Comparison of ENCODE assay signal across 6 cellular contexts in the genomic region with DNA sequence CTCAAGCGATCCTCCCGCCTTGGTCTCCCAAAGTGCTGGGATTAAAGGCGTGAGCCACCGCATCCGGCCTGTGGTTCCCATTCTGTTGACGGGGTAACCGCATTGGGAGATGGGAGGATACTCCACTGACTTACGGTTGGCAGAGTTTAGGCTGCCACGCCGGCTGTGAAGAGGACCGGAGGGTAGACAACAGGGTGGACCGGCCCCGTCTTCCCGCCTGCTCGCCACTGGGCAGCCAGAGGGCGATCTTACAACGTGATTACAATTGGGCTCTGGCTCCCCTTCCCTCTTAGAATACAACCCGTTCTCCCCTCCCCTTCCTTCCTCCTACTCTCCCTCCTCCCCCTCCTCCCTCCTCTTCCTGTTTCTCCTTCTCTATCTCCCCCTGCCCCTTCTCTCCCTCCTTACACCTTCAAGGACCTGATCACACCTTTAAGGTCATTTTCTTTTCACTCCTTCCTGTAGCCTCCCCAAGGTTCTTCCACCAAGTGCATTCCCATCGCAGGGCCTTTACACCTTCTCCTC. TPM values are rescaled to one million over a fixed set of nuclear protein-coding genes. Genes with fewer than 3 reads are reported as not detected.
DNase-seq lines count a peak whose midpoint lies in the region; ATAC-seq, FAIRE-seq and TF ChIP-seq lines count a peak whose summit lies in the region.

No MANE protein-coding gene starts in this region.

- no peaks in the 10 kb centered on the region for H3K36me3 Mint-ChIP-seq in IgD-negative memory B cell
- peaks cover 18% of the 10 kb centered on the region for H3K36me3 Mint-ChIP-seq in activated CD4-positive, alpha-beta T cell treated with anti-CD3 and anti-CD28 coated beads, Interleukin-2, amount 10 ng/mL, durations not matched to agents 7 days and 5 days (ENCODE audit: low read depth)

- H3K27ac ChIP-seq in A549: peak overlapping the region in 1 of 2 experiments; percentile 66; a peak in 3 of 6 replicates

- peak; percentile 61 to 71 for TF ChIP-seq RAD21 in A549 (conservative IDR thresholded peaks at IDR 0.05 in 1 of 2, IDR thresholded peaks at IDR 0.05 in 1 of 2)

- peaks cover 7% of the 10 kb centered on the region for H3K27me3 Mint-ChIP-seq in IgD-negative memory B cell
- H3K27me3 Mint-ChIP-seq in activated CD4-positive, alpha-beta T cell treated with anti-CD3 and anti-CD28 coated beads, Interleukin-2, amount 10 ng/mL, durations not matched to agents 7 days and 5 days: peaks cover 7% of the 10 kb centered on the region

- POLR2A ChIA-PET in A549 (lab: Yijun Ruan, JAX): no interaction called here
- POLR2A ChIA-PET in activated CD4-positive, alpha-beta T cell treated with anti-CD3 and anti-CD28 coated beads, Interleukin-2, amount 10 ng/mL, durations not matched to agents 7 days and 5 days (lab: Charles Lee): no interaction called here

- CTCF ChIA-PET in A549 (lab: Yijun Ruan, JAX): interaction anchor here (0.7 to 2.3 kb wide), 11 partner anchors 9 to 102 kb away, joined by 3 to 10 read pairs (median 5); a partner anchor contains a TSS
- CTCF ChIA-PET in activated CD4-positive, alpha-beta T cell treated with anti-CD3 and anti-CD28 coated beads, Interleukin-2, amount 10 ng/mL, durations not matched to agents 7 days and 5 days (lab: Charles Lee): interaction anchor here (0.6 to 1.0 kb wide), 4 partner anchors 9 to 283 kb away, joined by 3 read pairs; no protein-coding TSS in a partner anchor

- peak; percentile 53 for TF ChIP-seq CTCF in A549 (IDR thresholded peaks at IDR 0.05)

- no peak for TF ChIP-seq POLR2A in A549 (IDR thresholded peaks at IDR 0.05; ENCODE audit: low read length)

- DNase-seq in A549 (ENCODE audit: low read depth in 1 of 2, low spot score in 1 of 2) (peak; percentile 48 to 66), Right ventricle myocardium inferior (ENCODE audit: missing footprints) (peak; percentile 91), ureter (ENCODE audit: low spot score) (no peak)
- DNase-seq in activated CD4-positive, alpha-beta T cell treated with anti-CD3 and anti-CD28 coated beads, Interleukin-2, amount 10 ng/mL, durations not matched to agents 7 days and 5 days: peak; percentile 26
- DNase-seq in stimulated activated CD8-positive, alpha-beta memory T cell treated with anti-CD3 and anti-CD28 coated beads, Interleukin-15, amount 100 ng/mL, for 1 hour (ENCODE audit: low read depth): peak; percentile 49

- no peak for FAIRE-seq in A549 (lab: Jason Lieb, UNC)

- intact Hi-C loops in Right ventricle myocardium inferior (cut with DNase I): loop anchor here (2.0 to 5.0 kb wide), 2 partner anchors 72 to 103 kb away; no protein-coding TSS in a partner anchor

- ATAC-seq in A549 (peak in 1 of 2 experiments; percentile 43; a peak in 2 of 6 replicates), Right ventricle myocardium inferior (peak; percentile 38)

- H3K9me3 ChIP-seq in A549: 0 out of 3 replicates have a peak, but pooled peaks cover under 1% of the 10 kb centered on the region

- no peaks in the 10 kb centered on the region for H3K9me3 Mint-ChIP-seq in IgD-negative memory B cell
- H3K9me3 Mint-ChIP-seq in activated CD4-positive, alpha-beta T cell treated with anti-CD3 and anti-CD28 coated beads, Interleukin-2, amount 10 ng/mL, durations not matched to agents 7 days and 5 days: no peaks in the 10 kb centered on the region

- H3K27ac Mint-ChIP-seq in IgD-negative memory B cell: peak overlapping the region in 2 of 3 donors; percentile 46 to 66
- peak overlapping the region; percentile 27 for H3K27ac Mint-ChIP-seq in activated CD4-positive, alpha-beta T cell treated with anti-CD3 and anti-CD28 coated beads, Interleukin-2, amount 10 ng/mL, durations not matched to agents 7 days and 5 days

- no peak overlapping the region for H3K4me3 ChIP-seq in A549

- peaks cover 4% of the 10 kb centered on the region; the same call in 1 of the 3 replicates for H3K4me1 ChIP-seq in A549

- no peak overlapping the region for H3K4me3 Mint-ChIP-seq in IgD-negative memory B cell
- peak overlapping the region; percentile 25 for H3K4me3 Mint-ChIP-seq in activated CD4-positive, alpha-beta T cell treated with anti-CD3 and anti-CD28 coated beads, Interleukin-2, amount 10 ng/mL, durations not matched to agents 7 days and 5 days

- WGBS in A549 (ENCODE audit: missing lambda C conversion rate): 24% methylated on average over 17 of the region's 19 CpGs

- H3K4me2 ChIP-seq in A549: peak overlapping the region; percentile 28; the same call in 1 of the 3 replicates

- H3K4me1 Mint-ChIP-seq in IgD-negative memory B cell: peaks cover 4 to 13% (median 11%) of the 10 kb centered on the region in 3 donors
- H3K4me1 Mint-ChIP-seq in activated CD4-positive, alpha-beta T cell treated with anti-CD3 and anti-CD28 coated beads, Interleukin-2, amount 10 ng/mL, durations not matched to agents 7 days and 5 days: peaks cover 32% of the 10 kb centered on the region

- TF ChIP-seq EP300 in A549 (IDR thresholded peaks at IDR 0.05): no peak

TF ChIP-seq in A549, 52 proteins besides CTCF, POLR2A, EP300 and RAD21 (continues in another document):
- TF ChIP-seq RNF2 (IDR thresholded peaks at IDR 0.05; ENCODE audit: borderline replicate concordance, low read depth) (no peak), CHD4 (IDR thresholded peaks at IDR 0.05; ENCODE audit: borderline replicate concordance) (peak; percentile 82), KDM5A (IDR thresholded peaks at IDR 0.05) (no peak), JUNB (IDR thresholded peaks at IDR 0.05) (no peak), SREBF2 (IDR thresholded peaks at IDR 0.05) (no peak), CEBPB (IDR thresholded peaks at IDR 0.05) (no peak), SMC3 (IDR thresholded peaks at IDR 0.05) (peak; percentile 53), ZC3H11A (IDR thresholded peaks at IDR 0.05) (no peak), ZSCAN20 (CRISPR knock-in tag; IDR thresholded peaks at IDR 0.05) (no peak)
- TF ChIP-seq, protein P1, sequence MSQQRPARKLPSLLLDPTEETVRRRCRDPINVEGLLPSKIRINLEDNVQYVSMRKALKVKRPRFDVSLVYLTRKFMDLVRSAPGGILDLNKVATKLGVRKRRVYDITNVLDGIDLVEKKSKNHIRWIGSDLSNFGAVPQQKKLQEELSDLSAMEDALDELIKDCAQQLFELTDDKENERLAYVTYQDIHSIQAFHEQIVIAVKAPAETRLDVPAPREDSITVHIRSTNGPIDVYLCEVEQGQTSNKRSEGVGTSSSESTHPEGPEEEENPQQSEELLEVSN (IDR thresholded peaks at IDR 0.05; ENCODE audit: borderline replicate concordance, low read depth): no peak

RNA-seq across cellular contexts. Expression of a gene that starts 1.0 kb away (rescaled TPM):
- polyA plus RNA-seq in A549 (2011; rRNA removed): not detected in 2 replicates
- not detected in 2 replicates for polyA plus RNA-seq in A549 (2012; cell fraction: cytosol; rRNA removed)
- polyA plus RNA-seq in A549 (2012; cell fraction: nucleus; rRNA removed): not detected in 2 replicates
- not detected in 3 replicates for polyA plus RNA-seq in A549 (2017; fragmentation: RNase III; extraction: RNeasy Plus Mini Kit Qiagen cat#74134 plus additional on column Dnase treatment)
- not detected in 2 replicates for polyA minus RNA-seq in A549 (2011; rRNA and poly(A)+ RNA removed)
- polyA plus RNA-seq in IgD-negative memory B cell: not detected
- total RNA-seq in activated CD4-positive, alpha-beta T cell treated with anti-CD3 and anti-CD28 coated beads, Interleukin-2, amount 10 ng/mL, durations not matched to agents 7 days and 5 days: 1 to 10 TPM; 3.7 to 4.2 TPM
- not detected for total RNA-seq in Right ventricle myocardium inferior
- total RNA-seq in ureter: 0.86 TPM

RNA-seq across cellular contexts. Expression of a gene that starts 10.5 kb away (rescaled TPM):
- 0.24 and 0.26 TPM in 2 replicates for polyA plus RNA-seq in A549 (2011; rRNA removed)
- 0.13 TPM in 2 replicates for polyA plus RNA-seq in A549 (2012; cell fraction: cytosol; rRNA removed)
- polyA plus RNA-seq in A549 (2012; cell fraction: nucleus; rRNA removed): 0.10 and 0.13 TPM in 2 replicates
- polyA plus RNA-seq in A549 (2017; fragmentation: RNase III; extraction: RNeasy Plus Mini Kit Qiagen cat#74134 plus additional on column Dnase treatment): 0.12 to 0.18 TPM in 2 of 3 replicates, not detected in the other
- polyA minus RNA-seq in A549 (2011; rRNA and poly(A)+ RNA removed): 0.21 TPM in 1 of 2 replicates, not detected in the other
- 162 TPM for polyA plus RNA-seq in IgD-negative memory B cell
- 100 to 1,000 TPM; 192 to 198 TPM for total RNA-seq in activated CD4-positive, alpha-beta T cell treated with anti-CD3 and anti-CD28 coated beads, Interleukin-2, amount 10 ng/mL, durations not matched to agents 7 days and 5 days
- 54.5 TPM for total RNA-seq in Right ventricle myocardium inferior
- total RNA-seq in ureter: 45.8 TPM

RNA-seq across cellular contexts. Expression of a gene that starts 17.8 kb away (rescaled TPM):
- polyA plus RNA-seq in A549 (2011; rRNA removed) (not detected in 2 replicates), A549 (2017; fragmentation: RNase III; extraction: RNeasy Plus Mini Kit Qiagen cat#74134 plus additional on column Dnase treatment) (not detected in 3 replicates), IgD-negative memory B cell (not detected)
- not detected in 2 replicates for polyA plus RNA-seq in A549 (2012; cell fraction: cytosol; rRNA removed)
- not detected in 2 replicates for polyA plus RNA-seq in A549 (2012; cell fraction: nucleus; rRNA removed)
- not detected in 2 replicates for polyA minus RNA-seq in A549 (2011; rRNA and poly(A)+ RNA removed)
- total RNA-seq in activated CD4-positive, alpha-beta T cell treated with anti-CD3 and anti-CD28 coated beads, Interleukin-2, amount 10 ng/mL, durations not matched to agents 7 days and 5 days: not detected
- total RNA-seq in Right ventricle myocardium inferior (29.0 TPM), ureter (159 TPM)

RNA-seq across cellular contexts. Expression of a gene that starts 24.9 kb away (rescaled TPM):
- 18.3 and 19.1 TPM in 2 replicates for polyA plus RNA-seq in A549 (2011; rRNA removed)
- polyA plus RNA-seq in A549 (2012; cell fraction: cytosol; rRNA removed): 36.1 and 51.9 TPM in 2 replicates
- 51.9 and 58.3 TPM in 2 replicates for polyA plus RNA-seq in A549 (2012; cell fraction: nucleus; rRNA removed)
- polyA plus RNA-seq in A549 (2017; fragmentation: RNase III; extraction: RNeasy Plus Mini Kit Qiagen cat#74134 plus additional on column Dnase treatment): 26.8 to 30.2 TPM (median 27.7 TPM) in 3 replicates
- 17.0 and 18.8 TPM in 2 replicates for polyA minus RNA-seq in A549 (2011; rRNA and poly(A)+ RNA removed)
- 22.2 TPM for polyA plus RNA-seq in IgD-negative memory B cell
- 10 to 100 TPM; 33.5 to 44.5 TPM for total RNA-seq in activated CD4-positive, alpha-beta T cell treated with anti-CD3 and anti-CD28 coated beads, Interleukin-2, amount 10 ng/mL, durations not matched to agents 7 days and 5 days
- total RNA-seq in Right ventricle myocardium inferior: 19.9 TPM
- total RNA-seq in ureter: 33.0 TPM

RNA-seq across cellular contexts. Expression of a gene that starts 53.5 kb away (rescaled TPM):
- polyA plus RNA-seq in A549 (2011; rRNA removed) (0.61 and 0.78 TPM in 2 replicates), A549 (2017; fragmentation: RNase III; extraction: RNeasy Plus Mini Kit Qiagen cat#74134 plus additional on column Dnase treatment) (0.52 to 0.90 TPM (median 0.62 TPM) in 3 replicates), IgD-negative memory B cell (not detected)
- 0.41 and 0.58 TPM in 2 replicates for polyA plus RNA-seq in A549 (2012; cell fraction: cytosol; rRNA removed)
- 0.72 and 1.3 TPM in 2 replicates for polyA plus RNA-seq in A549 (2012; cell fraction: nucleus; rRNA removed)
- polyA minus RNA-seq in A549 (2011; rRNA and poly(A)+ RNA removed): 0.45 and 0.97 TPM in 2 replicates
- total RNA-seq in activated CD4-positive, alpha-beta T cell treated with anti-CD3 and anti-CD28 coated beads, Interleukin-2, amount 10 ng/mL, durations not matched to agents 7 days and 5 days: not detected
- total RNA-seq in Right ventricle myocardium inferior (not detected), ureter (0.31 TPM)

Comparison
In these comparisons a context has a peak if more than half of its experiments do, and no peak if none do; other contexts are left out.
1. RNA of a gene that starts 17.8 kb away (total RNA-seq): 159 TPM in ureter (single experiment) and 29.0 TPM in Right ventricle myocardium inferior (single experiment); not detected in activated CD4-positive, alpha-beta T cell treated with anti-CD3 and anti-CD28 coated beads, Interleukin-2, amount 10 ng/mL, durations not matched to agents 7 days and 5 days; every median in the first group is over 10 times any median in the second.